In genomic region chr20:31949877-31950646, GRCh38 we compare ENCODE assay signal across 1 cellular context.
TF ChIP-seq lines count a peak whose summit lies in the region.

No MANE protein-coding gene starts in this region.

TF ChIP-seq in K562, 482 proteins besides CTCF, POLR2A, EP300 and RAD21 (continued from another document and continues in another):
- TF ChIP-seq ZNF398 (CRISPR knock-in tag; IDR thresholded peaks at IDR 0.05) (no peak), ZNF41 (CRISPR knock-in tag; conservative IDR thresholded peaks at IDR 0.05) (no peak), HDAC1 (IDR thresholded peaks at IDR 0.05) (peak in 1 of 2 experiments; percentile 91; a peak in 2 of 4 replicates), MTA1 (IDR thresholded peaks at IDR 0.05; ENCODE audit: borderline replicate concordance) (no peak), POLR2AphosphoS2 (IDR thresholded peaks at IDR 0.05; ENCODE audit: low read length) (no peak), PML (IDR thresholded peaks at IDR 0.05; ENCODE audit: low read length) (peak; percentile 89), SP1 (CRISPR knock-in tag; IDR thresholded peaks at IDR 0.05) (no peak), E2F6 (IDR thresholded peaks at IDR 0.05; ENCODE audit: borderline replicate concordance in 1 of 2, extremely low read depth in 1 of 2, insufficient read depth in 1 of 2, insufficient read length in 1 of 2, low read depth in 1 of 2, low read length in 1 of 2, poor library complexity in 1 of 2, severe bottlenecking in 1 of 2) (no peak), PRPF4 (IDR thresholded peaks at IDR 0.05; ENCODE audit: insufficient read depth, low read depth, low read length, poor library complexity, severe bottlenecking) (no peak), ARID2 (IDR thresholded peaks at IDR 0.05) (no peak), RBM15 (IDR thresholded peaks at IDR 0.05; ENCODE audit: insufficient read depth, low read length) (no peak), MED1 (CRISPR knock-in tag; IDR thresholded peaks at IDR 0.05; ENCODE audit: borderline replicate concordance) (no peak), HIVEP1 (CRISPR knock-in tag; IDR thresholded peaks at IDR 0.05) (no peak), ZNF431 (CRISPR knock-in tag; IDR thresholded peaks at IDR 0.05) (no peak), ZNF263 (CRISPR knock-in tag; IDR thresholded peaks at IDR 0.05; ENCODE audit: borderline replicate concordance) (peak; percentile 41; the same call in 1 of the 2 replicates), SETDB1 (IDR thresholded peaks at IDR 0.05; ENCODE audit: low read length) (no peak), ATF3 (IDR thresholded peaks at IDR 0.05) (peak; percentile 17; the same call in 1 of the 2 replicates), ATF3 (CRISPR knock-in tag; conservative IDR thresholded peaks at IDR 0.05) (no peak), ZNF311 (CRISPR knock-in tag; IDR thresholded peaks at IDR 0.05) (no peak), PHF8 (IDR thresholded peaks at IDR 0.05; ENCODE audit: borderline replicate concordance, low read length) (no peak), HNRNPL (IDR thresholded peaks at IDR 0.05; ENCODE audit: low read depth, low read length) (no peak), RFX7 (CRISPR knock-in tag; IDR thresholded peaks at IDR 0.05) (no peak), SMAD4 (CRISPR knock-in tag; conservative IDR thresholded peaks at IDR 0.05) (peak; percentile 82), RBM39 (optimal IDR thresholded peaks at IDR 0.05; ENCODE audit: low read depth, low read length) (no peak), SAP30 (IDR thresholded peaks at IDR 0.05; ENCODE audit: borderline replicate concordance, insufficient read depth, low read depth, low read length, poor library complexity, severe bottlenecking) (no peak), SP2 (IDR thresholded peaks at IDR 0.05; ENCODE audit: extremely low read depth, low read depth, low read length, poor library complexity, severe bottlenecking) (no peak), HOXB6 (CRISPR knock-in tag; IDR thresholded peaks at IDR 0.05; ENCODE audit: borderline replicate concordance) (no peak), MIER1 (IDR thresholded peaks at IDR 0.05; ENCODE audit: low read depth) (no peak), ZNF280A (IDR thresholded peaks at IDR 0.05; ENCODE audit: low read depth, partially characterized antibody) (no peak), ZBED1 (IDR thresholded peaks at IDR 0.05) (no peak), TEAD2 (tag; IDR thresholded peaks at IDR 0.05) (no peak), ZNF134 (CRISPR knock-in tag; conservative IDR thresholded peaks at IDR 0.05) (no peak), MYNN (IDR thresholded peaks at IDR 0.05) (no peak), MYNN (CRISPR knock-in tag; IDR thresholded peaks at IDR 0.05) (no peak), FOXO4 (CRISPR knock-in tag; IDR thresholded peaks at IDR 0.05) (no peak), MAZ (CRISPR knock-in tag; conservative IDR thresholded peaks at IDR 0.05 in 1 of 2, IDR thresholded peaks at IDR 0.05 in 1 of 2) (no peak), KDM5B (IDR thresholded peaks at IDR 0.05; ENCODE audit: insufficient replicate concordance, low read depth, low read length) (no peak), ELK3 (CRISPR knock-in tag; IDR thresholded peaks at IDR 0.05) (no peak), BMI1 (IDR thresholded peaks at IDR 0.05; ENCODE audit: low read length) (no peak), ESRRB (CRISPR knock-in tag; IDR thresholded peaks at IDR 0.05; ENCODE audit: borderline replicate concordance) (no peak), ARID3B (CRISPR knock-in tag; IDR thresholded peaks at IDR 0.05; ENCODE audit: borderline replicate concordance) (no peak), ZNF212 (CRISPR knock-in tag; IDR thresholded peaks at IDR 0.05) (no peak), ZNF830 (CRISPR knock-in tag; IDR thresholded peaks at IDR 0.05) (no peak), ELF4 (CRISPR knock-in tag; IDR thresholded peaks at IDR 0.05) (no peak), ZNF316 (IDR thresholded peaks at IDR 0.05) (0 out of 2 replicates have a peak, but pooled peaks have one; percentile 4), GABPB2 (CRISPR knock-in tag; conservative IDR thresholded peaks at IDR 0.05) (no peak), RCOR1 (IDR thresholded peaks at IDR 0.05; ENCODE audit: borderline replicate concordance in 1 of 2, low read depth in 2 of 2, low read length in 2 of 2) (peak; percentile 91 to 95), ZEB2 (IDR thresholded peaks at IDR 0.05) (no peak), ZNF175 (CRISPR knock-in tag; IDR thresholded peaks at IDR 0.05; ENCODE audit: low read depth) (no peak), ZNF445 (CRISPR knock-in tag; IDR thresholded peaks at IDR 0.05; ENCODE audit: low read depth) (no peak), ZNF696 (CRISPR knock-in tag; conservative IDR thresholded peaks at IDR 0.05) (no peak), MTA2 (IDR thresholded peaks at IDR 0.05; ENCODE audit: low read depth) (peak; percentile 83), BRD4 (IDR thresholded peaks at IDR 0.05) (no peak), ATF4 (CRISPR knock-in tag; IDR thresholded peaks at IDR 0.05) (no peak), RBBP5 (IDR thresholded peaks at IDR 0.05; ENCODE audit: borderline replicate concordance, insufficient read depth, low read length, poor library complexity, severe bottlenecking) (peak; percentile 45), E2F3 (CRISPR knock-in tag; IDR thresholded peaks at IDR 0.05) (no peak), ZNF174 (CRISPR knock-in tag; IDR thresholded peaks at IDR 0.05) (no peak), ZNF780A (CRISPR knock-in tag; IDR thresholded peaks at IDR 0.05) (no peak), USF1 (CRISPR knock-in tag; IDR thresholded peaks at IDR 0.05) (no peak), HMBOX1 (IDR thresholded peaks at IDR 0.05) (peak; percentile 26; the same call in 1 of the 2 replicates), JUND (IDR thresholded peaks at IDR 0.05; ENCODE audit: borderline replicate concordance, low read depth, low read length) (no peak), JUND (tag; IDR thresholded peaks at IDR 0.05; ENCODE audit: borderline replicate concordance, low read depth, low read length) (no peak; the same call in 2 of the 3 replicates), ZFX (CRISPR knock-in tag; IDR thresholded peaks at IDR 0.05) (no peak), ZNF766 (CRISPR knock-in tag; conservative IDR thresholded peaks at IDR 0.05) (no peak), STAT5A (IDR thresholded peaks at IDR 0.05; ENCODE audit: borderline replicate concordance, low read length) (peak; percentile 82), C11orf30 (IDR thresholded peaks at IDR 0.05; ENCODE audit: low read depth) (no peak; the same call in 1 of the 2 replicates), LEF1 (IDR thresholded peaks at IDR 0.05) (no peak), TSC22D4 (tag; IDR thresholded peaks at IDR 0.05) (no peak), SNRNP70 (optimal IDR thresholded peaks at IDR 0.05; ENCODE audit: low read depth, low read length) (no peak), ZNF239 (CRISPR knock-in tag; IDR thresholded peaks at IDR 0.05) (no peak), NFIX (CRISPR knock-in tag; IDR thresholded peaks at IDR 0.05; ENCODE audit: low read depth) (no peak)
